ENCODE assay signal across 28 cellular contexts in the genomic region with DNA sequence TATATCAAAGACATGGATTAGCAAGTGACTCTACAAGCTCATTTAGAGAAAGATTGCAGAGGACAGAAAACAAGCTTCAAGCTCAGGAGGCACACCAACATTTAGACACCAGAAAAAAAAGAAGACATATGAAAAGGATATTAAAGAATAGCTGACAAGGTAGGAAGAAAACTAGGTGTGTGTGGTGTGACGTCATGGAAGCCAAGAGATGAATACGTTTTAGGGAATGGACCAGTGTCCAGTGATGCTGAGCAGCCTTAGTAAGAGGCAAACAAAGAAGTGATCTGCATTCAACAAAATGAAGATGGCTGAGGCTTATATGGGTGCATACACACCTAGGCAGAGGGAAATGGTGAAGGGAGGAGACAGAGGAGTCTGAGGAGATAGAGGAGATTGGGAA.
"Had no signal": no experiment of that assay in that cellular context is flagged by ENCODE, and none has a peak within 500 bp of the region (broad histone marks: within the 10 kb centered on the region; RNA-seq: fewer than 3 reads in every experiment).

No MANE protein-coding gene starts in this region.

- FAIRE-seq: urothelium cell line had no signal

- H3K9me3 Mint-ChIP-seq: stimulated activated naive B cell treated with anti-CD40 and anti-IgM and Interleukin-4, amounts not matched to agents 10 μg/mL and 1 μg/mL and 100 μg/mL, for 72 hours; type B pancreatic cell had no signal

- H3K4me3 ChIP-seq: stomach, suprapubic skin, testis, thoracic aorta, tibial artery, tibial nerve, transverse colon, upper lobe of left lung, upper lobe of right lung, uterus, vagina had no signal

- H3K27me3 Mint-ChIP-seq: stimulated activated memory B cell treated with anti-CD40 and anti-IgM and Interleukin-4, amounts not matched to agents 10 μg/mL and 1 μg/mL and 100 μg/mL, for 72 hours; stimulated activated naive B cell treated with anti-CD40 and anti-IgM and Interleukin-4, amounts not matched to agents 10 μg/mL and 1 μg/mL and 100 μg/mL, for 72 hours; stimulated activated naive CD8-positive, alpha-beta T cell treated with anti-CD3 and anti-CD28 coated beads, Interleukin-15, amount 100 ng/mL, for 72 hours; stimulated activated naive CD8-positive, alpha-beta T cell treated with anti-CD3 and anti-CD28 coated beads, Interleukin-15, Interleukin-2, amounts not matched to agents 100 ng/mL and 50 ng/mL, for 24 hours; type B pancreatic cell had no signal

- H3K4me1 ChIP-seq: stomach, suprapubic skin, testis, tibial artery, tibial nerve, transverse colon, upper lobe of left lung, upper lobe of right lung, uterus, vagina had no signal

- H3K27me3 ChIP-seq: stomach, suprapubic skin, testis, tibial artery, tibial nerve, transverse colon, upper lobe of left lung, upper lobe of right lung, uterus, vagina had no signal

- ATAC-seq: stimulated activated effector memory CD8-positive, alpha-beta T cell treated with anti-CD3 and anti-CD28 coated beads, Interleukin-12 subunit alpha, Interleukin-12 subunit beta, amount 100 ng/mL, for 72 hours; stimulated activated memory B cell treated with anti-CD40 and anti-IgM and Interleukin-4, amounts not matched to agents 10 μg/mL and 1 μg/mL and 100 μg/mL, for 72 hours; stimulated activated naive B cell treated with anti-CD40 and anti-IgM and Interleukin-4, amounts not matched to agents 10 μg/mL and 1 μg/mL and 100 μg/mL, for 72 hours; stimulated activated naive CD8-positive, alpha-beta T cell treated with anti-CD3 and anti-CD28 coated beads, Interleukin-15, amount 100 ng/mL, for 72 hours; stimulated activated naive CD8-positive, alpha-beta T cell treated with anti-CD3 and anti-CD28 coated beads, Interleukin-15, Interleukin-2, amounts not matched to agents 100 U/mL and 50 U/mL, for 24 hours; upper lobe of right lung had no signal

- H3K27ac Mint-ChIP-seq: stimulated activated effector memory CD8-positive, alpha-beta T cell treated with anti-CD3 and anti-CD28 coated beads, Interleukin-12 subunit alpha, Interleukin-12 subunit beta, amount 100 ng/mL, for 72 hours; stimulated activated memory B cell treated with anti-CD40 and anti-IgM and Interleukin-4, amounts not matched to agents 10 μg/mL and 1 μg/mL and 100 μg/mL, for 72 hours; stimulated activated naive B cell treated with anti-CD40 and anti-IgM and Interleukin-4, amounts not matched to agents 10 μg/mL and 1 μg/mL and 100 μg/mL, for 72 hours; stimulated activated naive CD8-positive, alpha-beta T cell treated with anti-CD3 and anti-CD28 coated beads, Interleukin-15, amount 100 ng/mL, for 72 hours; stimulated activated naive CD8-positive, alpha-beta T cell treated with anti-CD3 and anti-CD28 coated beads, Interleukin-15, Interleukin-2, amounts not matched to agents 100 ng/mL and 50 ng/mL, for 24 hours; type B pancreatic cell had no signal

- H3K4me3 Mint-ChIP-seq: stimulated activated effector memory CD8-positive, alpha-beta T cell treated with anti-CD3 and anti-CD28 coated beads, Interleukin-12 subunit alpha, Interleukin-12 subunit beta, amount 100 ng/mL, for 72 hours; stimulated activated memory B cell treated with anti-CD40 and anti-IgM and Interleukin-4, amounts not matched to agents 10 μg/mL and 1 μg/mL and 100 μg/mL, for 72 hours; stimulated activated naive B cell treated with anti-CD40 and anti-IgM and Interleukin-4, amounts not matched to agents 10 μg/mL and 1 μg/mL and 100 μg/mL, for 72 hours; stimulated activated naive CD8-positive, alpha-beta T cell treated with anti-CD3 and anti-CD28 coated beads, Interleukin-15, amount 100 ng/mL, for 72 hours; stimulated activated naive CD8-positive, alpha-beta T cell treated with anti-CD3 and anti-CD28 coated beads, Interleukin-15, Interleukin-2, amounts not matched to agents 100 ng/mL and 50 ng/mL, for 24 hours; type B pancreatic cell had no signal

- H3K9me3 ChIP-seq: stomach, suprapubic skin, testis, thoracic aorta, tibial artery, tibial nerve, transverse colon, upper lobe of left lung, upper lobe of right lung, uterus, vagina had no signal

- H3K4me1 Mint-ChIP-seq: stimulated activated effector memory CD8-positive, alpha-beta T cell treated with anti-CD3 and anti-CD28 coated beads, Interleukin-12 subunit alpha, Interleukin-12 subunit beta, amount 100 ng/mL, for 72 hours; stimulated activated memory B cell treated with anti-CD40 and anti-IgM and Interleukin-4, amounts not matched to agents 10 μg/mL and 1 μg/mL and 100 μg/mL, for 72 hours; stimulated activated naive B cell treated with anti-CD40 and anti-IgM and Interleukin-4, amounts not matched to agents 10 μg/mL and 1 μg/mL and 100 μg/mL, for 72 hours; stimulated activated naive CD8-positive, alpha-beta T cell treated with anti-CD3 and anti-CD28 coated beads, Interleukin-15, amount 100 ng/mL, for 72 hours had no signal

- H3K36me3 ChIP-seq: stomach, suprapubic skin, thoracic aorta, tibial artery, tibial nerve, transverse colon, upper lobe of left lung, upper lobe of right lung, uterus, vagina had no signal

- H3K36me3 Mint-ChIP-seq: stimulated activated effector memory CD8-positive, alpha-beta T cell treated with anti-CD3 and anti-CD28 coated beads, Interleukin-12 subunit alpha, Interleukin-12 subunit beta, amount 100 ng/mL, for 72 hours; stimulated activated memory B cell treated with anti-CD40 and anti-IgM and Interleukin-4, amounts not matched to agents 10 μg/mL and 1 μg/mL and 100 μg/mL, for 72 hours; stimulated activated naive B cell treated with anti-CD40 and anti-IgM and Interleukin-4, amounts not matched to agents 10 μg/mL and 1 μg/mL and 100 μg/mL, for 72 hours; type B pancreatic cell had no signal

- H3K27ac ChIP-seq: stomach, suprapubic skin, testis, thoracic aorta, tibial artery, tibial nerve, transverse colon, upper lobe of left lung, upper lobe of right lung, uterus, vagina had no signal

- DNase-seq: stimulated activated CD4-positive, alpha-beta T cell treated with anti-CD3 and anti-CD28 coated beads, Interleukin-2, amount 100 ng/mL, for 48 hours; stimulated activated CD4-positive, alpha-beta T cell treated with anti-CD3 and anti-CD28 coated beads, Interleukin-4, amount 100 ng/mL, for 1 hour; stimulated activated CD4-positive, alpha-beta T cell treated with anti-CD3 and anti-CD28 coated beads, Interleukin-4, amount 100 ng/mL, for 24 hours; stimulated activated CD4-positive, alpha-beta T cell treated with anti-CD3 and anti-CD28 coated beads, Interleukin-4, amount 100 ng/mL, for 4 hours; stimulated activated CD8-positive, alpha-beta memory T cell treated with anti-CD3 and anti-CD28 coated beads, Interleukin-4, amount 100 ng/mL, for 48 hours; stimulated activated naive B cell treated with anti-CD40 and anti-IgM and Interleukin-4, amounts not matched to agents 10 μg/mL and 1 μg/mL and 100 μg/mL, for 72 hours; stimulated activated naive CD4-positive, alpha-beta T cell; stimulated activated naive CD4-positive, alpha-beta T cell treated with Interleukin-2 at 50 U/mL for 16 hours; stimulated activated naive CD8-positive, alpha-beta T cell treated with anti-CD3 and anti-CD28 coated beads, Interleukin-15, amount 100 ng/mL, for 72 hours; stimulated activated naive CD8-positive, alpha-beta T cell treated with anti-CD3 and anti-CD28 coated beads, Interleukin-15, Interleukin-2, amounts not matched to agents 100 U/mL and 50 U/mL, for 24 hours; stomach; substantia nigra; testis; tibial artery; transverse colon; trophoblast cell; upper lobe of left lung; upper lobe of right lung; uterus had no signal
